Comparison of ENCODE assay signal across 10 cellular contexts in the genomic region with DNA sequence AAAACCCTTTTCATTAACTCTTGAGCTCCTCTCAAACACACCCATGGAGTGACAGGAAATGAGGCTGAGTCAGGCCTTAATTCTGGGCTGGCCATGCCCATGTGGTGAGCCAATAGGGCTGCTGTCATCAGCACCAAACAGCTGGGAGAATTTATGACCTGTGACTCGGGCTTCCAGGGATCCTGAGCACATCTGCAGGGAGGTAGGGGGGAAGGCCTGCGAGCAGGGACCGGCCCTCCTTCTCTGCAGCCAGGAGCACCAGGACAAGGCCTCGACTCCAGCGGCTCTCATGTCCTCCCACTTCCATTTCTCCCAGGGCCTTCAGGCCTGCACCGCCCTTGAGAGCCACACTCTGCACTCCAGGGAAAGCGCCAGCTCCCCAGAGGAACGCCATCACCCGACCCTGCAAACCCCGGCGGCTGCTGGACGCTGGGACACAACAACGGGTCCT. TPM values are rescaled to one million over a fixed set of nuclear protein-coding genes. Genes with fewer than 3 reads are reported as not detected.
DNase-seq lines count a peak whose midpoint lies in the region; ATAC-seq, FAIRE-seq and TF ChIP-seq lines count a peak whose summit lies in the region.
"Had no signal": no experiment of that assay in that cellular context is flagged by ENCODE, and none has a peak within 500 bp of the region (broad histone marks: within the 10 kb centered on the region; RNA-seq: fewer than 3 reads in every experiment).

No MANE protein-coding gene starts in this region.

- ATAC-seq in GM18520 (IDR thresholded peaks at IDR 0.05; ENCODE audit: unreplicated experiment): no peak
- ATAC-seq: heart right ventricle had no signal

- no peaks in the 10 kb centered on the region for H3K79me2 ChIP-seq in OCI-LY7 (ENCODE audit: insufficient read depth, low read depth, low read length)

- H3K4me1 ChIP-seq in stomach (peaks cover 15 to 61% (median 40%) of the 10 kb centered on the region in 4 donors), tibial nerve (no peaks in the 10 kb centered on the region), OCI-LY7 (ENCODE audit: insufficient read depth, low read length, poor library complexity, severe bottlenecking) (peaks cover 8% of the 10 kb centered on the region)
- H3K4me1 ChIP-seq: heart right ventricle had no signal

- no TSS peak for BruUV-seq in OCI-LY7 (replicated peaks; lab: Mats Ljungman, UMichigan)

- H4K20me1 ChIP-seq in OCI-LY7 (ENCODE audit: insufficient read depth, low read length): no peaks in the 10 kb centered on the region

- DNase-seq in H54 (ENCODE audit: insufficient read length, low spot score) (peak; percentile 95), RKO (ENCODE audit: low spot score) (peak; percentile 80), fibroblast of villous mesenchyme (ENCODE audit: low read depth) (peak; percentile 61), stomach (no peak), tibial nerve (ENCODE audit: low spot score in 2 of 2) (no peak), pons (ENCODE audit: low spot score) (no peak), OCI-LY7 (ENCODE audit: low spot score) (no peak)
- DNase-seq: heart right ventricle had no signal

- WGBS in stomach, 5 donors: 57 to 69% (median 65%) methylated on average over 12 to 13 of the region's 13 CpGs
- 69 to 76% methylated on average over 11 to 13 of the region's 13 CpGs for WGBS in tibial nerve, 2 donors

- peak overlapping the region in 4 of 5 donors; percentile 32 to 69 (median 62) for H3K27ac ChIP-seq in stomach
- H3K27ac ChIP-seq in tibial nerve: no peak overlapping the region
- H3K27ac ChIP-seq in OCI-LY7 (ENCODE audit: low read depth, low read length, poor library complexity, severe bottlenecking): no peak overlapping the region
- H3K27ac ChIP-seq: heart right ventricle had no signal

- H3K36me3 ChIP-seq in stomach (peaks cover 17 to 41% (median 28%) of the 10 kb centered on the region in 4 donors), tibial nerve (no peaks in the 10 kb centered on the region), OCI-LY7 (ENCODE audit: insufficient read depth, low read length) (no peaks in the 10 kb centered on the region)
- H3K36me3 ChIP-seq: heart right ventricle had no signal

- no peak for TF ChIP-seq EP300 in stomach (IDR thresholded peaks at IDR 0.05)
- no peak for TF ChIP-seq EP300 in tibial nerve (IDR thresholded peaks at IDR 0.05)

- no peak overlapping the region for H2AFZ ChIP-seq in OCI-LY7 (ENCODE audit: low read length)

- no peak overlapping the region for H3K4me3 ChIP-seq in fibroblast of villous mesenchyme (ENCODE audit: low read depth, low read length)
- H3K4me3 ChIP-seq in stomach: no peak overlapping the region
- H3K4me3 ChIP-seq in tibial nerve: no peak overlapping the region
- no peak overlapping the region for H3K4me3 ChIP-seq in OCI-LY7 (ENCODE audit: low read depth, low read length, poor library complexity, severe bottlenecking)
- H3K4me3 ChIP-seq: heart right ventricle had no signal

- peaks cover 0 to 12% (median 0%) of the 10 kb centered on the region in 3 donors for H3K27me3 ChIP-seq in stomach
- no peaks in the 10 kb centered on the region for H3K27me3 ChIP-seq in tibial nerve

- CTCF ChIA-PET in OCI-LY7 (lab: Charles Lee; ENCODE audit: unreplicated experiment): no interaction called here

- no peak overlapping the region for H3K4me2 ChIP-seq in OCI-LY7 (ENCODE audit: low read length)

- POLR2A ChIA-PET in OCI-LY7 (lab: Charles Lee): no interaction called here

- FAIRE-seq in H54 (lab: Jason Lieb, UNC): peak; percentile 45

- H3K9me3 ChIP-seq in stomach (no peaks in the 10 kb centered on the region), tibial nerve (no peaks in the 10 kb centered on the region), OCI-LY7 (ENCODE audit: low read length) (no peaks in the 10 kb centered on the region)
- H3K9me3 ChIP-seq: heart right ventricle had no signal

- no peak for TF ChIP-seq CTCF in fibroblast of villous mesenchyme (IDR thresholded peaks at IDR 0.05; ENCODE audit: insufficient read depth, low read depth, low read length)
- no peak for TF ChIP-seq CTCF in stomach (IDR thresholded peaks at IDR 0.05)
- no peak for TF ChIP-seq CTCF in tibial nerve (IDR thresholded peaks at IDR 0.05)
- no peak for TF ChIP-seq CTCF in OCI-LY7 (conservative IDR thresholded peaks at IDR 0.05; ENCODE audit: low read length)

- no peaks in the 10 kb centered on the region for H3K9me2 ChIP-seq in OCI-LY7 (ENCODE audit: insufficient read depth, low read length)

- no peak for TF ChIP-seq POLR2A in H54 (IDR thresholded peaks at IDR 0.05; ENCODE audit: low read depth, low read length)
- no peak for TF ChIP-seq POLR2A in stomach (IDR thresholded peaks at IDR 0.05)
- TF ChIP-seq POLR2A in tibial nerve (IDR thresholded peaks at IDR 0.05): no peak

- intact Hi-C loops in stomach (cut with DNase I; ENCODE audit: low total_unique reads) (no loop called here), OCI-LY7 (cut with micrococcal nuclease; ENCODE audit: unreplicated experiment) (no loop called here)

RNA-seq across cellular contexts. Expression of a gene that starts 14.6 kb away (rescaled TPM):
- total RNA-seq in fibroblast of villous mesenchyme: not detected in 2 replicates
- total RNA-seq in stomach: 10 to 100 TPM in 4 of 5 donors, 1 to 10 TPM in 1; 9.0 to 36.2 (median 13.2) TPM
- polyA plus RNA-seq in stomach: 10 to 100 TPM in 2 of 3 donors, 1 to 10 TPM in 1; 8.7 to 37.6 (median 29.2) TPM
- 1 to 10 TPM in 3 of 4 donors, under 1 TPM in 1; 0.66 to 1.6 (median 1.2) TPM for total RNA-seq in tibial nerve
- 0.13 and 0.19 TPM in 2 replicates for total RNA-seq in OCI-LY7 (2014; rRNA removed; shearing (Covaris generic))
- 0.08 TPM in 1 of 2 replicates, not detected in the other for total RNA-seq in OCI-LY7 (2022)
- total RNA-seq: pulmonary artery endothelial cell had no signal

Comparison
In these comparisons a context has a peak if more than half of its experiments do, and no peak if none do; other contexts are left out.
1. DNase-seq: peak in H54 (single experiment), RKO (single experiment) and fibroblast of villous mesenchyme (single experiment); none in stomach (single experiment), tibial nerve (0 of 2), pons (single experiment) and OCI-LY7 (single experiment).
2. H3K27ac ChIP-seq: peak in stomach (4 of 5); none in tibial nerve (0 of 4) and OCI-LY7 (single experiment).